ENCODE assay signal across 16 cellular contexts in genomic region chr19:55197531-55197930, GRCh38. TPM values are rescaled to one million over a fixed set of nuclear protein-coding genes. Genes with fewer than 3 reads are reported as not detected.
DNase-seq lines count a peak whose midpoint lies in the region; ATAC-seq and TF ChIP-seq lines count a peak whose summit lies in the region.
"Had no signal": no experiment of that assay in that cellular context is flagged by ENCODE, and none has a peak within 500 bp of the region (broad histone marks: within the 10 kb centered on the region; RNA-seq: fewer than 3 reads in every experiment).

No MANE protein-coding gene starts in this region.

- no peak overlapping the region for H3K4me3 ChIP-seq in DND-41 (ENCODE audit: low read depth in 1 of 2, low read length in 2 of 2)
- H3K4me3 ChIP-seq in H7 (ENCODE audit: insufficient read depth, low read depth, low read length), result no peak overlapping the region
- H3K4me3 ChIP-seq in Panc1 (ENCODE audit: low read depth in 2 of 2, low read length in 2 of 2), result no peak overlapping the region
- H3K4me3 ChIP-seq: gastrocnemius medialis, ovary, smooth muscle cell, stomach had no signal

- H3K9ac ChIP-seq in DND-41 (ENCODE audit: low read depth, low read length), result no peak overlapping the region

- no peak overlapping the region for H3K27ac Mint-ChIP-seq in activated naive CD4-positive, alpha-beta T cell treated with anti-CD3 and anti-CD28 coated beads for 36 hours
- H3K27ac Mint-ChIP-seq: activated naive CD4-positive, alpha-beta T cell treated with anti-CD3 and anti-CD28 coated beads, Interleukin-2, amount 10 ng/mL, durations not matched to agents 7 days and 5 days; CD4-positive, alpha-beta memory T cell had no signal

- H3K4me3 Mint-ChIP-seq in activated naive CD4-positive, alpha-beta T cell treated with anti-CD3 and anti-CD28 coated beads for 36 hours, result no peak overlapping the region
- H3K4me3 Mint-ChIP-seq: activated naive CD4-positive, alpha-beta T cell treated with anti-CD3 and anti-CD28 coated beads, Interleukin-2, amount 10 ng/mL, durations not matched to agents 7 days and 5 days had no signal

- no peaks in the 10 kb centered on the region for H3K4me1 Mint-ChIP-seq in activated naive CD4-positive, alpha-beta T cell treated with anti-CD3 and anti-CD28 coated beads for 36 hours (ENCODE audit: low read depth)
- H3K4me1 Mint-ChIP-seq: activated naive CD4-positive, alpha-beta T cell treated with anti-CD3 and anti-CD28 coated beads, Interleukin-2, amount 10 ng/mL, durations not matched to agents 7 days and 5 days; CD4-positive, alpha-beta memory T cell had no signal

- intact Hi-C loops in Panc1 (cut with micrococcal nuclease; ENCODE audit: unreplicated experiment), result no loop called here
- intact Hi-C loops in activated naive CD4-positive, alpha-beta T cell treated with anti-CD3 and anti-CD28 coated beads for 36 hours (cut with micrococcal nuclease), result no loop called here

- no peaks in the 10 kb centered on the region for H3K36me3 ChIP-seq in DND-41 (ENCODE audit: insufficient read depth, low read length)
- no peaks in the 10 kb centered on the region for H3K36me3 ChIP-seq in H7 (replicated peaks; ENCODE audit: control insufficient read depth, insufficient read depth, low read length)
- peaks cover 12% of the 10 kb centered on the region; the same call in 1 of the 2 replicates for H3K36me3 ChIP-seq in Panc1 (ENCODE audit: control insufficient read depth, insufficient read depth, low read length)
- H3K36me3 ChIP-seq: gastrocnemius medialis, ovary had no signal

- ATAC-seq in DND-41 (ENCODE audit: insufficient read depth, low read depth) (peak; percentile 58; the same call in 2 of the 3 replicates), Panc1 (peak; percentile 75), left lobe of liver (peak; percentile 44)

- H2AFZ ChIP-seq in DND-41 (ENCODE audit: low read depth, low read length), result no peak overlapping the region

- H3K4me1 ChIP-seq in DND-41 (ENCODE audit: insufficient read depth, low read length) (no peaks in the 10 kb centered on the region), Panc1 (ENCODE audit: control insufficient read depth, insufficient read depth, low read length) (no peaks in the 10 kb centered on the region)
- H3K4me1 ChIP-seq: gastrocnemius medialis, stomach had no signal

- in situ Hi-C loops in Panc1 (cut with HindIII; ENCODE audit: low pct_unique_long_range_greater_than_20kb, low sequenced_read_pairs), result no loop called here

- no peaks in the 10 kb centered on the region for H3K79me2 ChIP-seq in DND-41 (ENCODE audit: insufficient read depth, low read length)

- CTCF ChIA-PET in Panc1 (lab: Charles Lee), result no interaction called here
- CTCF ChIA-PET in activated naive CD4-positive, alpha-beta T cell treated with anti-CD3 and anti-CD28 coated beads for 36 hours (lab: Charles Lee), result interaction anchor here (0.5 to 0.6 kb wide), 3 partner anchors 40 to 836 kb away, joined by 3 to 4 read pairs (median 3); no protein-coding TSS in a partner anchor

- TF ChIP-seq CTCF in DND-41 (IDR thresholded peaks at IDR 0.05; ENCODE audit: borderline replicate concordance, extremely low read depth, low read length, poor library complexity, severe bottlenecking) (no peak), Panc1 (IDR thresholded peaks at IDR 0.05) (no peak)

- no peak overlapping the region for H3K27ac ChIP-seq in DND-41 (ENCODE audit: low read length)
- no peak overlapping the region for H3K27ac ChIP-seq in Panc1 (ENCODE audit: low read length)
- H3K27ac ChIP-seq: gastrocnemius medialis, ovary, stomach had no signal

- POLR2A ChIA-PET in Panc1 (lab: Charles Lee), result interaction anchor here (0.7 kb wide), 1 partner anchor 9 kb away, joined by 4 read pairs; no protein-coding TSS in a partner anchor

- no peaks in the 10 kb centered on the region for H3K27me3 ChIP-seq in DND-41 (ENCODE audit: insufficient read depth, low read length, poor library complexity)
- H3K27me3 ChIP-seq in H7 (ENCODE audit: control insufficient read depth, insufficient read depth, low read length), result peaks cover 2% of the 10 kb centered on the region; the same call in 1 of the 2 replicates
- H3K27me3 ChIP-seq in Panc1 (ENCODE audit: control insufficient read depth, insufficient read depth, low read length), result no peaks in the 10 kb centered on the region
- H3K27me3 ChIP-seq: ovary had no signal

- no TSS peak for BruUV-seq in Panc1 (replicated peaks; lab: Mats Ljungman, UMichigan)

- DNase-seq in DND-41, result no peak
- DNase-seq in H7, result peak; percentile 53
- DNase-seq in Panc1 (ENCODE audit: low read depth, low spot score), result no peak
- DNase-seq in left lobe of liver (ENCODE audit: low spot score), result no peak
- DNase-seq in SIG-M5 treated with dmso at 0.1 percent for 504 hours (lab: John Stamatoyannopoulos, UW; ENCODE audit: unreplicated experiment), result no peak
- DNase-seq in activated naive CD4-positive, alpha-beta T cell treated with anti-CD3 and anti-CD28 coated beads for 36 hours, result no peak
- DNase-seq in NCI-H1048 (lab: John Stamatoyannopoulos, UW), result no peak
- DNase-seq: activated naive CD4-positive, alpha-beta T cell treated with anti-CD3 and anti-CD28 coated beads, Interleukin-2, amount 10 ng/mL, durations not matched to agents 7 days and 5 days; CD4-positive, alpha-beta memory T cell; gastrocnemius medialis; NCI-H1092; NCI-H524 treated with DMSO at 0.1 percent for 48 hours; ovary; stomach had no signal

- peaks cover 16% of the 10 kb centered on the region for H3K27me3 Mint-ChIP-seq in activated naive CD4-positive, alpha-beta T cell treated with anti-CD3 and anti-CD28 coated beads for 36 hours (ENCODE audit: low read depth)

- H3K9me3 Mint-ChIP-seq in activated naive CD4-positive, alpha-beta T cell treated with anti-CD3 and anti-CD28 coated beads for 36 hours, result no peaks in the 10 kb centered on the region
- H3K9me3 Mint-ChIP-seq: activated naive CD4-positive, alpha-beta T cell treated with anti-CD3 and anti-CD28 coated beads, Interleukin-2, amount 10 ng/mL, durations not matched to agents 7 days and 5 days had no signal

- peaks cover 5% of the 10 kb centered on the region; the same call in 1 of the 2 replicates for H4K20me1 ChIP-seq in DND-41 (ENCODE audit: insufficient read depth, low read length)

- no peaks in the 10 kb centered on the region for H3K36me3 Mint-ChIP-seq in activated naive CD4-positive, alpha-beta T cell treated with anti-CD3 and anti-CD28 coated beads for 36 hours (ENCODE audit: low read depth)
- H3K36me3 Mint-ChIP-seq: activated naive CD4-positive, alpha-beta T cell treated with anti-CD3 and anti-CD28 coated beads, Interleukin-2, amount 10 ng/mL, durations not matched to agents 7 days and 5 days; CD4-positive, alpha-beta memory T cell had no signal

- no peak overlapping the region for H3K4me2 ChIP-seq in DND-41 (ENCODE audit: insufficient read depth, low read length)
- H3K4me2 ChIP-seq: smooth muscle cell had no signal

- H3K9me3 ChIP-seq in DND-41 (ENCODE audit: insufficient read depth, low read length, severe bottlenecking) (no peaks in the 10 kb centered on the region), Panc1 (ENCODE audit: control insufficient read depth, insufficient read depth, low read depth, low read length) (no peaks in the 10 kb centered on the region)
- H3K9me3 ChIP-seq: gastrocnemius medialis, ovary, stomach had no signal

RNA-seq across cellular contexts. Expression of gene PTPRH, which starts 11.8 kb away (rescaled TPM):
- total RNA-seq in H7 (2014; rRNA removed; shearing (Covaris generic)), result 0.41 and 2.3 TPM in 2 replicates
- total RNA-seq in Panc1 (2021; ENCODE audit: unreplicated experiment) (42.8 TPM), left lobe of liver (6.3 TPM)
- 45.2 TPM for polyA plus RNA-seq in Panc1 (2012; ENCODE audit: insufficient read length)
- total RNA-seq in activated naive CD4-positive, alpha-beta T cell treated with anti-CD3 and anti-CD28 coated beads for 36 hours, result not detected
- total RNA-seq: CD4-positive, alpha-beta memory T cell; mononuclear cell had no signal
- polyA plus RNA-seq: CD4-positive, alpha-beta memory T cell; smooth muscle cell had no signal

RNA-seq across cellular contexts. Expression of gene SYT5, which starts 17.4 kb away (rescaled TPM):
- 0.26 and 0.31 TPM in 2 replicates for total RNA-seq in H7 (2014; rRNA removed; shearing (Covaris generic))
- total RNA-seq in Panc1 (2021; ENCODE audit: unreplicated experiment) (3.2 TPM), left lobe of liver (0.20 TPM)
- polyA plus RNA-seq in Panc1 (2012; ENCODE audit: insufficient read length), result 9.3 TPM
- total RNA-seq in activated naive CD4-positive, alpha-beta T cell treated with anti-CD3 and anti-CD28 coated beads for 36 hours, result not detected
- total RNA-seq: CD4-positive, alpha-beta memory T cell; gastrocnemius medialis; smooth muscle cell had no signal
- polyA plus RNA-seq: ovary, smooth muscle cell had no signal

RNA-seq across cellular contexts. Expression of gene TMEM86B, which starts 31.0 kb away (rescaled TPM):
- 1.2 and 1.7 TPM in 2 replicates for total RNA-seq in H7 (2014; rRNA removed; shearing (Covaris generic))
- total RNA-seq in Panc1 (2021; ENCODE audit: unreplicated experiment) (14.2 TPM), left lobe of liver (15.5 TPM)
- polyA plus RNA-seq in Panc1 (2012; ENCODE audit: insufficient read length), result 12.2 TPM
- total RNA-seq in activated naive CD4-positive, alpha-beta T cell treated with anti-CD3 and anti-CD28 coated beads for 36 hours, result 1 to 10 TPM; 6.1 to 6.8 TPM

RNA-seq across cellular contexts. Expression of gene DNAAF3, which starts 31.1 kb away (rescaled TPM):
- 0.15 and 2.2 TPM in 2 replicates for total RNA-seq in H7 (2014; rRNA removed; shearing (Covaris generic))
- total RNA-seq in Panc1 (2021; ENCODE audit: unreplicated experiment) (12.4 TPM), left lobe of liver (0.63 TPM)
- 14.6 TPM for polyA plus RNA-seq in Panc1 (2012; ENCODE audit: insufficient read length)
- not detected for total RNA-seq in activated naive CD4-positive, alpha-beta T cell treated with anti-CD3 and anti-CD28 coated beads for 36 hours
- total RNA-seq: CD4-positive, alpha-beta memory T cell had no signal

RNA-seq across cellular contexts. Expression of gene TNNI3, which starts 40.0 kb away (rescaled TPM):
- total RNA-seq in H7 (2014; rRNA removed; shearing (Covaris generic)), result 6.5 and 11.6 TPM in 2 replicates
- total RNA-seq in Panc1 (2021; ENCODE audit: unreplicated experiment) (14.6 TPM), left lobe of liver (not detected)
- 36.9 TPM for polyA plus RNA-seq in Panc1 (2012; ENCODE audit: insufficient read length)
- not detected for total RNA-seq in activated naive CD4-positive, alpha-beta T cell treated with anti-CD3 and anti-CD28 coated beads for 36 hours
- total RNA-seq: CD4-positive, alpha-beta memory T cell; mononuclear cell; smooth muscle cell; stomach had no signal
- polyA plus RNA-seq: CD4-positive, alpha-beta memory T cell had no signal
